In genomic region chr22:20549232-20549841, GRCh38 we compare ENCODE assay signal across 8 cellular contexts. TPM values are rescaled to one million over a fixed set of nuclear protein-coding genes. Genes with fewer than 3 reads are reported as not detected.
DNase-seq lines count a peak whose midpoint lies in the region; ATAC-seq lines count a peak whose summit lies in the region.

No MANE protein-coding gene starts in this region.

- H3K4me1 Mint-ChIP-seq in stimulated activated memory B cell treated with anti-CD40 and anti-IgM and Interleukin-4, amounts not matched to agents 10 μg/mL and 1 μg/mL and 100 μg/mL, for 72 hours = peaks cover 53% of the 10 kb centered on the region

- peaks cover 15% of the 10 kb centered on the region for H3K36me3 Mint-ChIP-seq in stimulated activated memory B cell treated with anti-CD40 and anti-IgM and Interleukin-4, amounts not matched to agents 10 μg/mL and 1 μg/mL and 100 μg/mL, for 72 hours

- intact Hi-C loops in left cardiac atrium (cut with DNase I) = no loop called here

- H3K27ac Mint-ChIP-seq in stimulated activated memory B cell treated with anti-CD40 and anti-IgM and Interleukin-4, amounts not matched to agents 10 μg/mL and 1 μg/mL and 100 μg/mL, for 72 hours = peak overlapping the region; percentile 96

- no peak overlapping the region for H3K4me3 Mint-ChIP-seq in stimulated activated memory B cell treated with anti-CD40 and anti-IgM and Interleukin-4, amounts not matched to agents 10 μg/mL and 1 μg/mL and 100 μg/mL, for 72 hours

- H3K9me3 Mint-ChIP-seq in stimulated activated memory B cell treated with anti-CD40 and anti-IgM and Interleukin-4, amounts not matched to agents 10 μg/mL and 1 μg/mL and 100 μg/mL, for 72 hours = no peaks in the 10 kb centered on the region

- DNase-seq in NCI-H82 (lab: John Stamatoyannopoulos, UW) (peak; percentile 78), left cardiac atrium (peak; percentile 57), NCI-H1417 treated with DMSO at 0.1 percent for 48 hours (lab: John Stamatoyannopoulos, UW) (no peak), LoVo (ENCODE audit: low spot score) (no peak), HPDE6-E6E7 (ENCODE audit: extremely low spot score) (no peak)
- DNase-seq in activated effector memory CD4-positive, alpha-beta T cell treated with Interleukin-2 at 50 U/mL for 16 hours = peak; percentile 65

- ATAC-seq in left cardiac atrium (no peak), HG03097 (IDR thresholded peaks at IDR 0.05; ENCODE audit: low FRiP score, unreplicated experiment) (no peak)
- ATAC-seq in stimulated activated memory B cell treated with anti-CD40 and anti-IgM and Interleukin-4, amounts not matched to agents 10 μg/mL and 1 μg/mL and 100 μg/mL, for 72 hours = no peak

- no peaks in the 10 kb centered on the region for H3K27me3 Mint-ChIP-seq in stimulated activated memory B cell treated with anti-CD40 and anti-IgM and Interleukin-4, amounts not matched to agents 10 μg/mL and 1 μg/mL and 100 μg/mL, for 72 hours

RNA-seq across cellular contexts. Expression of gene MED15, which starts 41.9 kb away (rescaled TPM):
- 10 to 100 TPM; 42.7 to 47.9 TPM for total RNA-seq in left cardiac atrium

RNA-seq across cellular contexts. Expression of gene KLHL22, which starts 53.7 kb away (rescaled TPM):
- total RNA-seq in left cardiac atrium = 10 to 100 TPM; 18.7 to 19.6 TPM

Comparison
In these comparisons a context has a peak if more than half of its experiments do, and no peak if none do; other contexts are left out.
1. DNase-seq: peak in NCI-H82 (single experiment), activated effector memory CD4-positive, alpha-beta T cell treated with Interleukin-2 at 50 U/mL for 16 hours (single experiment) and left cardiac atrium (single experiment); none in NCI-H1417 treated with DMSO at 0.1 percent for 48 hours (single experiment), LoVo (single experiment) and HPDE6-E6E7 (single experiment).